In the genomic region with DNA sequence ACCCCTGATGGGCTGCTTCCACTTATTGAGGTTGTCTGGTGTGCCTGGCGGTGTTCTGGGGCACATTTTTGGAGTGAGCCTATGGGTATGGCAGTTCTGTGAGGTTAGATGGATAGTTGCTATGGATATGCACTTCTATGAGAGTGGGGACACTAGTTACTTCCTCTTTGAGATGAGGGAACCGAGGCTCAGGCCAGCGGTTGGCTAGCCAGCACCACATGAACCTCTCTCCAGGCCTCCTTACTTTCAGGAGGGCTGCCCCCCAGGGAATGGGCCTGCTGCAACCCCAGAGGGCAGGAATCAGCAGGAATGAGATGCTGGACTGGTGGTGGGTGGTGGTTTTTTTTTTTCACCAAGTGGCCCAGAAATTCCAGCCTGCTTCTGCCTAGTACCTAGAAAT, we compare ENCODE assay signal across 20 cellular contexts. TPM values are rescaled to one million over a fixed set of nuclear protein-coding genes. Genes with fewer than 3 reads are reported as not detected.
"Had no signal": no experiment of that assay in that cellular context is flagged by ENCODE, and none has a peak within 500 bp of the region (broad histone marks: within the 10 kb centered on the region; RNA-seq: fewer than 3 reads in every experiment).

No MANE protein-coding gene starts in this region.

- ATAC-seq: activated CD8-positive, alpha-beta T cell treated with anti-CD3 and anti-CD28 coated beads for 36 hours; activated T-cell treated with anti-CD3 and anti-CD28 coated beads, Interleukin-2, amount 50 U/mL, for 72 hours; body of pancreas; gastrocnemius medialis; heart left ventricle; pancreas; WTC11 had no signal

- DNase-seq: activated CD4-positive, alpha-beta T cell treated with anti-CD3 and anti-CD28 coated beads for 4 hours; activated CD8-positive, alpha-beta T cell treated with anti-CD3 and anti-CD28 coated beads for 36 hours; activated naive CD8-positive, alpha-beta T cell treated with anti-CD3 and anti-CD28 coated beads for 36 hours; activated T-cell treated with anti-CD3 and anti-CD28 coated beads, Interleukin-2, amount 50 U/mL, for 72 hours; amygdala; body of pancreas; caudate nucleus; erythroblast; gastrocnemius medialis; heart left ventricle; pancreas; stimulated activated CD4-positive, alpha-beta T cell treated with anti-CD3 and anti-CD28 coated beads, Interleukin-2, amount 100 ng/mL, for 48 hours; stimulated activated naive CD4-positive, alpha-beta T cell; T-helper 9 cell; tibial artery; uterus had no signal

- H3K36me3 ChIP-seq: neural progenitor cell, uterus had no signal

- H2AFZ ChIP-seq: neural progenitor cell had no signal

- H3K9me3 ChIP-seq: body of pancreas, gastrocnemius medialis, heart left ventricle, pancreas, tibial artery, uterus had no signal

- H3K4me2 ChIP-seq: neural progenitor cell had no signal

- H3K27me3 ChIP-seq: body of pancreas, gastrocnemius medialis, heart left ventricle, neural progenitor cell, pancreas, tibial artery, uterus had no signal

- H3K4me3 ChIP-seq: body of pancreas, gastrocnemius medialis, heart left ventricle, lung, neural progenitor cell, pancreas, tibial artery, uterus had no signal

- H3K27ac ChIP-seq: body of pancreas, gastrocnemius medialis, heart left ventricle, neural progenitor cell, pancreas, tibial artery, uterus had no signal

- H3K9ac ChIP-seq: neural progenitor cell had no signal

RNA-seq across cellular contexts. Expression of a gene that starts 13.5 kb away (rescaled TPM):
- total RNA-seq: gastrocnemius medialis had no signal

RNA-seq across cellular contexts. Expression of a gene that starts 24.7 kb away (rescaled TPM):
- total RNA-seq: body of pancreas, subcutaneous adipose tissue had no signal
